Comparison of ENCODE assay signal across 12 cellular contexts in the genomic region with DNA sequence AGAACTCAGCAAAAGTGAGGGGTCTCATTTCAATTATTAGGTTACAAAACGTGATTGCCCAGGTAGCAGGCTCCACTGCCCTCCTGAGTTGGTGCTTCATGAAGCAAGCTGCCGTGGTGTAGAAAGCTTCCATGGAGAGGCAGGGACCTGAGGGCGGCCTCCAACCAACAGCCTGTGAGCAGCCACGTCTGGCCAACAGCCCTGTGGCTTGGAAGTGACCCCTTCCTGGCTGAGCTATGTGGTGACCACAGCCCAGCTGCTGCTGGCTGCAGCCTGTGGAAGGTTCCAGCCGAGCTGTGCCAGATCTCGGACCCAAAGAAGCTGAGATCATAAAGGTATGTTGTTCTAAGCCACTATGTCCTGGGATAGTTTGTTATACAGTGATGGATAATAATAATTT.
DNase-seq lines count a peak whose midpoint lies in the region; ATAC-seq and TF ChIP-seq lines count a peak whose summit lies in the region.
"Had no signal": no experiment of that assay in that cellular context is flagged by ENCODE, and none has a peak within 500 bp of the region (broad histone marks: within the 10 kb centered on the region; RNA-seq: fewer than 3 reads in every experiment).

No MANE protein-coding gene starts in this region.

- H3K4me1 Mint-ChIP-seq in endothelial cell (ENCODE audit: unreplicated experiment) = peaks cover 6% of the 10 kb centered on the region

- no peaks in the 10 kb centered on the region for H3K36me3 ChIP-seq in brain microvascular endothelial cell (replicated peaks)

- H3K4me3 ChIP-seq in brain microvascular endothelial cell (ENCODE audit: low read depth, low read length) = no peak overlapping the region

- H3K36me3 Mint-ChIP-seq in endothelial cell (ENCODE audit: low read depth, unreplicated experiment) = no peaks in the 10 kb centered on the region

- TF ChIP-seq CTCF in AG09319 (IDR thresholded peaks at IDR 0.05; ENCODE audit: low read depth, low read length) (no peak), brain microvascular endothelial cell (IDR thresholded peaks at IDR 0.05; ENCODE audit: low read depth, low read length, missing control alignments) (no peak), endothelial cell (IDR thresholded peaks at IDR 0.05; ENCODE audit: unreplicated experiment) (no peak)

- intact Hi-C loops in left ventricle myocardium superior (cut with micrococcal nuclease) = no loop called here
- intact Hi-C loops in sciatic nerve (cut with DNase I) = no loop called here

- no peak overlapping the region for H3K4me3 Mint-ChIP-seq in endothelial cell (ENCODE audit: unreplicated experiment)

- in situ Hi-C loops in brain microvascular endothelial cell (cut with HindIII; ENCODE audit: low pct_ligation_motif_present, low sequenced_read_pairs) = no loop called here

- no peaks in the 10 kb centered on the region for H3K9me3 Mint-ChIP-seq in endothelial cell (ENCODE audit: unreplicated experiment)
- H3K9me3 Mint-ChIP-seq: activated T-helper 2 cell treated with anti-CD3 and anti-CD28 coated beads, Interferon-gamma antibody, Interleukin-2, Interleukin-4, amounts not matched to agents 10 μg/mL and 5 μg/mL and 100 μg/mL, durations not matched to agents 14 hours and 24 hours and 36 hours had no signal

- no peak overlapping the region for H3K27ac Mint-ChIP-seq in endothelial cell (ENCODE audit: unreplicated experiment)
- H3K27ac Mint-ChIP-seq: activated T-helper 2 cell treated with anti-CD3 and anti-CD28 coated beads, Interferon-gamma antibody, Interleukin-2, Interleukin-4, amounts not matched to agents 10 μg/mL and 5 μg/mL and 100 μg/mL, durations not matched to agents 14 hours and 24 hours and 36 hours had no signal

- H3K27me3 Mint-ChIP-seq in endothelial cell (ENCODE audit: unreplicated experiment) = no peaks in the 10 kb centered on the region

- H3K27ac ChIP-seq in brain microvascular endothelial cell = peak overlapping the region; percentile 94
- H3K27ac ChIP-seq: epithelial cell of prostate had no signal

- no peaks in the 10 kb centered on the region for H3K27me3 ChIP-seq in brain microvascular endothelial cell (replicated peaks)

- DNase-seq in AG09319 (ENCODE audit: extremely low read depth, low read depth) (peak; percentile 35), brain microvascular endothelial cell (peak; percentile 55), left ventricle myocardium superior (peak; percentile 77), sciatic nerve (ENCODE audit: low spot score) (peak; percentile 79), endothelial cell (ENCODE audit: low spot score) (no peak), T1000 (lab: John Stamatoyannopoulos, UW) (no peak), LoVo (ENCODE audit: low spot score) (no peak)
- DNase-seq: NCI-H187 treated with DMSO at 0.1 percent for 48 hours, NCI-H69 had no signal

- ATAC-seq in left ventricle myocardium superior (peak; percentile 71), sciatic nerve (peak; percentile 93), GM21515 (IDR thresholded peaks at IDR 0.05; ENCODE audit: unreplicated experiment) (no peak)

Comparison
In these comparisons a context has a peak if more than half of its experiments do, and no peak if none do; other contexts are left out.
1. DNase-seq: peak in AG09319 (single experiment), brain microvascular endothelial cell (single experiment), left ventricle myocardium superior (single experiment) and sciatic nerve (single experiment); none in endothelial cell (single experiment), T1000 (single experiment) and LoVo (single experiment).